In genomic region chr4:1686440-1687036, GRCh38 we compare ENCODE assay signal across 1 cellular context.
TF ChIP-seq lines count a peak whose summit lies in the region.

No MANE protein-coding gene starts in this region.

TF ChIP-seq in endothelial cell of umbilical vein, 7 proteins besides CTCF, POLR2A, EP300 and RAD21:
- TF ChIP-seq EZH2 (IDR thresholded peaks at IDR 0.05; ENCODE audit: borderline replicate concordance, low read depth, low read length, severe bottlenecking): no peak
- TF ChIP-seq FOS (IDR thresholded peaks at IDR 0.05; ENCODE audit: borderline replicate concordance, insufficient read depth, low read length): no peak
- no peak for TF ChIP-seq GATA2 (IDR thresholded peaks at IDR 0.05; ENCODE audit: insufficient read depth, insufficient read length, low read depth, low read length)
- TF ChIP-seq MYC (IDR thresholded peaks at IDR 0.05; ENCODE audit: low read depth, low read length): no peak
- TF ChIP-seq POLR2AphosphoS5 (IDR thresholded peaks at IDR 0.05; ENCODE audit: insufficient read depth, low read depth, low read length): no peak
